Comparison of ENCODE assay signal across 1 cellular context in the genomic region with DNA sequence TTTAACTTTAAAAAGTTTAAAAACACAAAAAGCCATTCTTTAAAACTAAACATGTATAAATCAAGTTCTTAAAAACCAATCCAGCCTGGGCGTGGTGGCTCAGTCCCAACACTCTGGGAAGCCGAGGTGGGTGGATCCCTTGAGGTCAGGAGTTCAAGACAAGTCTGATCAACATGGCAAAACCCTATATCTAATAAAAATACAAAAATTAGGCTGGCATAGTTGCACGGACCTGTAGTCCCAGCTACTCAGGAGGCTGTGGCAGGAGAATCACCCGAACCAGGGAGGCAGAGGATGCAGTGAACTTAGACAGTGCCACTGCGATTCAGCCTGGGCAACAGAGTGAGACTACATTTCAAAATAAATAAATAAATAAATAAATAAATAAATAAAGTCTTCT. TPM values are rescaled to one million over a fixed set of nuclear protein-coding genes. Genes with fewer than 3 reads are reported as not detected.
"Had no signal": no experiment of that assay in that cellular context is flagged by ENCODE, and none has a peak within 500 bp of the region (broad histone marks: within the 10 kb centered on the region; RNA-seq: fewer than 3 reads in every experiment).

No MANE protein-coding gene starts in this region.

RNA-seq across cellular contexts. Expression of a gene that starts 5.2 kb away (rescaled TPM):
- total RNA-seq: GM12878 had no signal
- polyA plus RNA-seq: GM12878 had no signal
